In genomic region chr15:39156636-39157255, GRCh38 we compare ENCODE assay signal across 22 cellular contexts.
DNase-seq lines count a peak whose midpoint lies in the region; ATAC-seq, FAIRE-seq and TF ChIP-seq lines count a peak whose summit lies in the region.
"Had no signal": no experiment of that assay in that cellular context is flagged by ENCODE, and none has a peak within 500 bp of the region (broad histone marks: within the 10 kb centered on the region; RNA-seq: fewer than 3 reads in every experiment).

No MANE protein-coding gene starts in this region.

- H3K9me3 ChIP-seq in K562 (replicated peaks; ENCODE audit: control insufficient read depth, insufficient read depth, low read depth, low read length) (no peaks in the 10 kb centered on the region), heart left ventricle (peaks cover 0 to 6% (median 0%) of the 10 kb centered on the region in 12 donors), vagina (no peaks in the 10 kb centered on the region)

- ATAC-seq in K562 (no peak), heart left ventricle (peak; percentile 51 to 87 (median 82)), GM21360 (IDR thresholded peaks at IDR 0.05; ENCODE audit: unreplicated experiment) (no peak)
- ATAC-seq: activated T-helper 17 cell treated with anti-CD3 and anti-CD28 coated beads, Interleukin-2, amount 50 U/mL, for 72 hours; natural killer cell treated with Interleukin-12 subunit alpha and Interleukin-12 subunit beta and Interleukin-15 and Interleukin-18, amount 100 ng/mL, for 72 hours had no signal

- H3K79me2 ChIP-seq in K562 (ENCODE audit: control insufficient read depth, insufficient read depth, low read length) = no peaks in the 10 kb centered on the region

- no peaks in the 10 kb centered on the region for H3K36me3 ChIP-seq in K562 (ENCODE audit: control insufficient read depth, insufficient read depth, low read length)
- H3K36me3 ChIP-seq in heart left ventricle = no peaks in the 10 kb centered on the region
- H3K36me3 ChIP-seq in vagina = no peaks in the 10 kb centered on the region
- H3K36me3 ChIP-seq: spleen had no signal

- H2AFZ ChIP-seq in K562 (ENCODE audit: low read depth, low read length) = no peak overlapping the region

- no peak overlapping the region for H3K4me3 Mint-ChIP-seq in osteocyte (ENCODE audit: unreplicated experiment)
- H3K4me3 Mint-ChIP-seq: activated naive CD8-positive, alpha-beta T cell; activated T-helper 17 cell treated with anti-CD3 and anti-CD28 coated beads, Interleukin-2, amount 50 U/mL, for 72 hours; brain; CD8-positive, alpha-beta memory T cell; natural killer cell treated with Interleukin-12 subunit alpha and Interleukin-12 subunit beta and Interleukin-15 and Interleukin-18, amount 100 ng/mL, for 72 hours had no signal

- peaks cover 42% of the 10 kb centered on the region for H3K4me1 Mint-ChIP-seq in osteocyte (ENCODE audit: unreplicated experiment)
- H3K4me1 Mint-ChIP-seq: activated T-helper 17 cell treated with anti-CD3 and anti-CD28 coated beads, Interleukin-2, amount 50 U/mL, for 72 hours; CD8-positive, alpha-beta memory T cell had no signal

- no peaks in the 10 kb centered on the region for H4K20me1 ChIP-seq in K562 (replicated peaks; ENCODE audit: control insufficient read depth, insufficient read depth, low read length)

- TF ChIP-seq EP300 in K562 (IDR thresholded peaks at IDR 0.05; ENCODE audit: low read length) = no peak

- no TSS peak for BruUV-seq in K562 (replicated peaks; lab: Mats Ljungman, UMichigan)

- POLR2A ChIA-PET in K562 (lab: Yijun Ruan, JAX) = interaction anchor here (0.6 to 1.2 kb wide), 3 partner anchors 10 to 437 kb away, joined by 3 to 4 read pairs (median 4); no protein-coding TSS in a partner anchor

- H3K9ac ChIP-seq in K562 (ENCODE audit: insufficient read depth in 1 of 2, low read depth in 2 of 2, low read length in 2 of 2) = no peak overlapping the region

- CTCF ChIA-PET in K562 (lab: Yijun Ruan, JAX; ENCODE audit: low intra/inter-chr PET ratio) = no interaction called here

- no peak overlapping the region for H3K27ac ChIP-seq in K562 (ENCODE audit: extremely low read depth, low read depth, low read length)
- H3K27ac ChIP-seq in heart left ventricle = peak overlapping the region in 9 of 12 donors; percentile 4 to 80 (median 57)
- peak overlapping the region; percentile 52 for H3K27ac ChIP-seq in vagina
- H3K27ac ChIP-seq: RWPE1, spleen had no signal

- 12% methylated on average over 3 of the region's 3 CpGs for WGBS in K562 (ENCODE audit: insufficient coverage, low coverage, missing lambda C conversion rate)
- WGBS in heart left ventricle, 4 donors = 68 to 80% (median 74%) methylated on average over 3 of the region's 3 CpGs

- H3K9me3 Mint-ChIP-seq in osteocyte (ENCODE audit: unreplicated experiment) = no peaks in the 10 kb centered on the region
- H3K9me3 Mint-ChIP-seq: activated T-helper 17 cell treated with anti-CD3 and anti-CD28 coated beads, Interleukin-2, amount 50 U/mL, for 72 hours; brain; natural killer cell treated with Interleukin-12 subunit alpha and Interleukin-12 subunit beta and Interleukin-15 and Interleukin-18, amount 100 ng/mL, for 72 hours had no signal

- H3K27me3 ChIP-seq in K562 (ENCODE audit: control insufficient read depth in 2 of 2, insufficient read depth in 2 of 2, low read length in 2 of 2) = peaks cover 0 to 4% of the 10 kb centered on the region in 2 experiments; a peak in 1 of 5 replicates
- H3K27me3 ChIP-seq in heart left ventricle = no peaks in the 10 kb centered on the region
- H3K27me3 ChIP-seq in vagina = no peaks in the 10 kb centered on the region
- H3K27me3 ChIP-seq: spleen had no signal

- no peaks in the 10 kb centered on the region for H3K36me3 Mint-ChIP-seq in osteocyte (ENCODE audit: unreplicated experiment)
- H3K36me3 Mint-ChIP-seq: activated naive CD8-positive, alpha-beta T cell; brain; CD8-positive, alpha-beta memory T cell; natural killer cell treated with Interleukin-12 subunit alpha and Interleukin-12 subunit beta and Interleukin-15 and Interleukin-18, amount 100 ng/mL, for 72 hours had no signal

- H3K4me3 ChIP-seq in K562 = no peak overlapping the region
- no peak overlapping the region for H3K4me3 ChIP-seq in heart left ventricle
- no peak overlapping the region for H3K4me3 ChIP-seq in vagina
- H3K4me3 ChIP-seq: spleen had no signal

- intact Hi-C loops in K562 (cut with micrococcal nuclease) = no loop called here
- intact Hi-C loops in heart left ventricle (cut with DNase I) = no loop called here
- intact Hi-C loops in vagina (cut with DNase I) = no loop called here

- no peak overlapping the region for H3K4me2 ChIP-seq in K562 (ENCODE audit: insufficient read depth, low read length)

- in situ Hi-C loops in K562 (cut with MboI) = no loop called here

- DNase-seq in K562 (ENCODE audit: extremely low read depth in 1 of 4, low spot score in 3 of 4) = no peak
- peak in 4 of 5 donors; percentile 29 to 61 (median 40) for DNase-seq in heart left ventricle
- no peak for DNase-seq in osteocyte (ENCODE audit: extremely low spot score, unreplicated experiment)
- DNase-seq in vagina (ENCODE audit: extremely low spot score in 2 of 2) = no peak
- no peak for DNase-seq in RPMI8226
- no peak for DNase-seq in GM19240 (ENCODE audit: insufficient read length, low spot score)
- DNase-seq: AML-193; CD8-positive, alpha-beta memory T cell; GF-D8; hypothalamus; mammary epithelial cell; NCI-H1417; NCI-H524 treated with DMSO at 0.1 percent for 48 hours; spleen had no signal

- no peak for FAIRE-seq in K562 (lab: Jason Lieb, UNC)
- FAIRE-seq: islet of Langerhans had no signal

- no peaks in the 10 kb centered on the region; a peak in 1 of 5 replicates for H3K4me1 ChIP-seq in K562 (replicated peaks in 1 of 2; ENCODE audit: control insufficient read depth in 2 of 2, insufficient read depth in 2 of 2, low read length in 2 of 2)
- peaks cover 0 to 25% (median 0%) of the 10 kb centered on the region in 12 donors for H3K4me1 ChIP-seq in heart left ventricle
- H3K4me1 ChIP-seq in vagina = no peaks in the 10 kb centered on the region
- H3K4me1 ChIP-seq: spleen had no signal

- no peaks in the 10 kb centered on the region for H3K27me3 Mint-ChIP-seq in osteocyte (ENCODE audit: unreplicated experiment)
- H3K27me3 Mint-ChIP-seq: brain, progenitor cell of endocrine pancreas had no signal

- no peak for TF ChIP-seq RAD21 in K562 (CRISPR knock-in tag; conservative IDR thresholded peaks at IDR 0.05 in 1 of 2, IDR thresholded peaks at IDR 0.05 in 1 of 2)

- H3K27ac Mint-ChIP-seq in osteocyte (ENCODE audit: unreplicated experiment) = peak overlapping the region; percentile 54
- H3K27ac Mint-ChIP-seq: activated naive CD8-positive, alpha-beta T cell; activated T-helper 17 cell treated with anti-CD3 and anti-CD28 coated beads, Interleukin-2, amount 50 U/mL, for 72 hours; CD8-positive, alpha-beta memory T cell; natural killer cell treated with Interleukin-12 subunit alpha and Interleukin-12 subunit beta and Interleukin-15 and Interleukin-18, amount 100 ng/mL, for 72 hours; progenitor cell of endocrine pancreas had no signal

- no peaks in the 10 kb centered on the region for H3K9me1 ChIP-seq in K562 (ENCODE audit: control insufficient read depth, insufficient read depth, low read length)

- TF ChIP-seq POLR2A in K562 (conservative IDR thresholded peaks at IDR 0.05) = no peak
- no peak for TF ChIP-seq POLR2A in heart left ventricle (IDR thresholded peaks at IDR 0.05)
- no peak for TF ChIP-seq POLR2A in vagina (IDR thresholded peaks at IDR 0.05)

- TF ChIP-seq CTCF in K562 (IDR thresholded peaks at IDR 0.05 in 2 of 3, conservative IDR thresholded peaks at IDR 0.05 in 1 of 3; ENCODE audit: insufficient read depth in 2 of 3, low read depth in 1 of 3, low read length in 3 of 3) (no peak), heart left ventricle (IDR thresholded peaks at IDR 0.05) (no peak), osteocyte (IDR thresholded peaks at IDR 0.05) (no peak), vagina (IDR thresholded peaks at IDR 0.05) (no peak)

TF ChIP-seq in K562, 482 proteins besides CTCF, POLR2A, EP300 and RAD21:
- TF ChIP-seq MEIS2 (IDR thresholded peaks at IDR 0.05; ENCODE audit: partially characterized antibody) (peak; percentile 46), E2F3 (CRISPR knock-in tag; IDR thresholded peaks at IDR 0.05) (no peak)

Comparison
In these comparisons a context has a peak if more than half of its experiments do, and no peak if none do; other contexts are left out.
1. ATAC-seq: peak in heart left ventricle (4 of 4); none in K562 (single experiment) and GM21360 (single experiment).
2. DNase-seq: peak in heart left ventricle (4 of 5); none in K562 (0 of 4), osteocyte (single experiment), vagina (0 of 2), RPMI8226 (single experiment) and GM19240 (single experiment).